In genomic region chr5:68332546-68332945, GRCh38 we compare ENCODE assay signal across 17 cellular contexts.
DNase-seq lines count a peak whose midpoint lies in the region; ATAC-seq and TF ChIP-seq lines count a peak whose summit lies in the region.
"Had no signal": no experiment of that assay in that cellular context is flagged by ENCODE, and none has a peak within 500 bp of the region (broad histone marks: within the 10 kb centered on the region; RNA-seq: fewer than 3 reads in every experiment).

No MANE protein-coding gene starts in this region.

- peaks cover 70% of the 10 kb centered on the region for H3K4me1 Mint-ChIP-seq in HFFc6 (ENCODE audit: low read depth)

- H3K27me3 Mint-ChIP-seq in HFFc6 (ENCODE audit: insufficient read depth), result peaks cover 1% of the 10 kb centered on the region

- in situ Hi-C loops in ACHN (cut with HindIII; ENCODE audit: low pct_ligation_motif_present, low pct_unique_long_range_greater_than_20kb, low sequenced_read_pairs), result no loop called here

- H3K9me3 Mint-ChIP-seq in HFFc6, result no peaks in the 10 kb centered on the region
- H3K9me3 Mint-ChIP-seq: activated T-helper 2 cell treated with anti-CD3 and anti-CD28 coated beads, Interferon-gamma antibody, Interleukin-2, Interleukin-4, amounts not matched to agents 10 μg/mL and 5 μg/mL and 100 μg/mL, durations not matched to agents 14 hours and 24 hours and 36 hours; stimulated activated memory B cell treated with anti-CD40 and anti-IgM and Interleukin-4, amounts not matched to agents 10 μg/mL and 1 μg/mL and 100 μg/mL, for 72 hours had no signal

- no peak overlapping the region for H3K27ac ChIP-seq in dorsolateral prefrontal cortex
- H3K27ac ChIP-seq: ovary, skin epidermis had no signal

- H3K4me3 Mint-ChIP-seq in HFFc6, result no peak overlapping the region
- H3K4me3 Mint-ChIP-seq: stimulated activated memory B cell treated with anti-CD40 and anti-IgM and Interleukin-4, amounts not matched to agents 10 μg/mL and 1 μg/mL and 100 μg/mL, for 72 hours had no signal

- intact Hi-C loops in dorsolateral prefrontal cortex (cut with DNase I), result no loop called here

- no peak for TF ChIP-seq CTCF in HFFc6 (IDR thresholded peaks at IDR 0.05)
- no peak for TF ChIP-seq CTCF in foreskin fibroblast (IDR thresholded peaks at IDR 0.05; ENCODE audit: low read depth, low read length)
- no peak for TF ChIP-seq CTCF in dorsolateral prefrontal cortex (IDR thresholded peaks at IDR 0.05 in 54 of 56, conservative IDR thresholded peaks at IDR 0.05 in 2 of 56; ENCODE audit: low read depth in 1 of 56, partially characterized antibody in 56 of 56)

- H3K27me3 ChIP-seq in dorsolateral prefrontal cortex, result no peaks in the 10 kb centered on the region
- H3K27me3 ChIP-seq: ovary, transverse colon had no signal

- peak; percentile 14 for DNase-seq in ACHN
- DNase-seq in HFFc6, result peak; percentile 19
- peak; percentile 15 for DNase-seq in RKO (ENCODE audit: low spot score)
- peak; percentile 55 to 58 for DNase-seq in foreskin fibroblast
- no peak for DNase-seq in dorsolateral prefrontal cortex
- no peak for DNase-seq in stimulated activated naive CD4-positive, alpha-beta T cell (lab: John Stamatoyannopoulos, UW)
- DNase-seq: Karpas-422, NCI-H1694 treated with DMSO at 0.1 percent for 48 hours, NCI-H510A treated with DMSO at 0.1 percent for 48 hours, ovary, SW 1271, transverse colon had no signal

- ATAC-seq in HG02884 (IDR thresholded peaks at IDR 0.05; ENCODE audit: unreplicated experiment) (no peak), HG02759 (IDR thresholded peaks at IDR 0.05; ENCODE audit: unreplicated experiment) (no peak)
- ATAC-seq: stimulated activated memory B cell treated with anti-CD40 and anti-IgM and Interleukin-4, amounts not matched to agents 10 μg/mL and 1 μg/mL and 100 μg/mL, for 72 hours had no signal

- H3K36me3 Mint-ChIP-seq in HFFc6 (ENCODE audit: low read depth), result no peaks in the 10 kb centered on the region
- H3K36me3 Mint-ChIP-seq: stimulated activated memory B cell treated with anti-CD40 and anti-IgM and Interleukin-4, amounts not matched to agents 10 μg/mL and 1 μg/mL and 100 μg/mL, for 72 hours had no signal

- peak overlapping the region; percentile 76 for H3K27ac Mint-ChIP-seq in HFFc6
- H3K27ac Mint-ChIP-seq: activated T-helper 2 cell treated with anti-CD3 and anti-CD28 coated beads, Interferon-gamma antibody, Interleukin-2, Interleukin-4, amounts not matched to agents 10 μg/mL and 5 μg/mL and 100 μg/mL, durations not matched to agents 14 hours and 24 hours and 36 hours; stimulated activated memory B cell treated with anti-CD40 and anti-IgM and Interleukin-4, amounts not matched to agents 10 μg/mL and 1 μg/mL and 100 μg/mL, for 72 hours had no signal

- H3K4me3 ChIP-seq in foreskin fibroblast (ENCODE audit: low read depth in 1 of 2, low read length in 2 of 2), result no peak overlapping the region
- H3K4me3 ChIP-seq in dorsolateral prefrontal cortex, result no peak overlapping the region
- H3K4me3 ChIP-seq: ovary, skin epidermis, transverse colon had no signal

Comparison
In these comparisons a context has a peak if more than half of its experiments do, and no peak if none do; other contexts are left out.
1. DNase-seq: peak in ACHN (single experiment), HFFc6 (single experiment), RKO (single experiment) and foreskin fibroblast (2 of 2); none in dorsolateral prefrontal cortex (0 of 10) and stimulated activated naive CD4-positive, alpha-beta T cell (0 of 6).